16 cellular contexts compared by ENCODE assay signal in genomic region chr3:3038201-3038991, GRCh38.
DNase-seq lines count a peak whose midpoint lies in the region; ATAC-seq and TF ChIP-seq lines count a peak whose summit lies in the region.
"Had no signal": no experiment of that assay in that cellular context is flagged by ENCODE, and none has a peak within 500 bp of the region (broad histone marks: within the 10 kb centered on the region; RNA-seq: fewer than 3 reads in every experiment).

No MANE protein-coding gene starts in this region.

- ATAC-seq in HG03432 (IDR thresholded peaks at IDR 0.05; ENCODE audit: unreplicated experiment) = peak; percentile 56
- peak; percentile 24 to 33 for ATAC-seq in natural killer cell treated with Interleukin-12 subunit alpha and Interleukin-12 subunit beta and Interleukin-15 and Interleukin-18, amount 100 ng/mL, for 72 hours
- no peak for ATAC-seq in GM19455 (IDR thresholded peaks at IDR 0.05; ENCODE audit: unreplicated experiment)
- ATAC-seq: left lobe of liver; stimulated activated naive CD8-positive, alpha-beta T cell treated with anti-CD3 and anti-CD28 coated beads, Interleukin-15, amount 100 ng/mL, for 72 hours had no signal

- no peak overlapping the region for H3K27ac ChIP-seq in caudate nucleus (ENCODE audit: low read depth, low read length)
- H3K27ac ChIP-seq: adrenal gland had no signal

- H3K36me3 Mint-ChIP-seq in natural killer cell treated with Interleukin-12 subunit alpha and Interleukin-12 subunit beta and Interleukin-15 and Interleukin-18, amount 100 ng/mL, for 72 hours = no peaks in the 10 kb centered on the region
- no peaks in the 10 kb centered on the region for H3K36me3 Mint-ChIP-seq in HFFc6 (ENCODE audit: low read depth)

- H3K4me1 Mint-ChIP-seq in natural killer cell treated with Interleukin-12 subunit alpha and Interleukin-12 subunit beta and Interleukin-15 and Interleukin-18, amount 100 ng/mL, for 72 hours (ENCODE audit: low read depth in 2 of 2) = no peaks in the 10 kb centered on the region
- no peaks in the 10 kb centered on the region for H3K4me1 Mint-ChIP-seq in HFFc6 (ENCODE audit: low read depth)
- H3K4me1 Mint-ChIP-seq: activated B cell treated with CpG ODN at 0.5 μM for 24 hours; stimulated activated naive CD8-positive, alpha-beta T cell treated with anti-CD3 and anti-CD28 coated beads, Interleukin-15, amount 100 ng/mL, for 72 hours had no signal

- TF ChIP-seq CTCF in HFFc6 (IDR thresholded peaks at IDR 0.05) = no peak

- H3K27ac Mint-ChIP-seq in natural killer cell treated with Interleukin-12 subunit alpha and Interleukin-12 subunit beta and Interleukin-15 and Interleukin-18, amount 100 ng/mL, for 72 hours = no peak overlapping the region
- no peak overlapping the region for H3K27ac Mint-ChIP-seq in HFFc6
- H3K27ac Mint-ChIP-seq: activated B cell treated with CpG ODN at 0.5 μM for 24 hours; dendritic cell treated with granulocyte-macrophage colony-stimulating factor and Interleukin-4, amounts not matched to agents 40 ng/mL and 50 ng/mL, for 4 days; stimulated activated naive CD8-positive, alpha-beta T cell treated with anti-CD3 and anti-CD28 coated beads, Interleukin-15, amount 100 ng/mL, for 72 hours had no signal

- DNase-seq in DMS153 (lab: John Stamatoyannopoulos, UW) (peak; percentile 78), caudate nucleus (lab: John Stamatoyannopoulos, UW) (peak in 32 of 61 donors; percentile 0 to 69 (median 28)), HFFc6 (no peak)
- no peak for DNase-seq in natural killer cell treated with Interleukin-12 subunit alpha and Interleukin-12 subunit beta and Interleukin-15 and Interleukin-18, amount 100 ng/mL, for 72 hours (ENCODE audit: low spot score)
- DNase-seq in activated naive CD4-positive, alpha-beta T cell treated with Interleukin-2 at 50 U/mL for 16 hours = no peak
- no peak for DNase-seq in activated CD4-positive, alpha-beta T cell treated with anti-CD3 and anti-CD28 coated beads for 1 hour
- DNase-seq: activated B cell treated with CpG ODN at 0.5 μM for 24 hours; NCI-H1092; SK-N-SH; stimulated activated CD4-positive, alpha-beta T cell treated with anti-CD3 and anti-CD28 coated beads, Interleukin-4, amount 100 ng/mL, for 24 hours; stimulated activated naive CD8-positive, alpha-beta T cell treated with anti-CD3 and anti-CD28 coated beads, Interleukin-15, amount 100 ng/mL, for 72 hours had no signal

- no peaks in the 10 kb centered on the region for H3K9me3 Mint-ChIP-seq in natural killer cell treated with Interleukin-12 subunit alpha and Interleukin-12 subunit beta and Interleukin-15 and Interleukin-18, amount 100 ng/mL, for 72 hours
- H3K9me3 Mint-ChIP-seq in HFFc6 = peaks cover 49% of the 10 kb centered on the region
- H3K9me3 Mint-ChIP-seq: activated B cell treated with CpG ODN at 0.5 μM for 24 hours; dendritic cell treated with granulocyte-macrophage colony-stimulating factor and Interleukin-4, amounts not matched to agents 40 ng/mL and 50 ng/mL, for 4 days; stimulated activated naive CD8-positive, alpha-beta T cell treated with anti-CD3 and anti-CD28 coated beads, Interleukin-15, amount 100 ng/mL, for 72 hours had no signal

- peaks cover 10 to 23% of the 10 kb centered on the region in 2 donors for H3K27me3 Mint-ChIP-seq in natural killer cell treated with Interleukin-12 subunit alpha and Interleukin-12 subunit beta and Interleukin-15 and Interleukin-18, amount 100 ng/mL, for 72 hours
- no peaks in the 10 kb centered on the region for H3K27me3 Mint-ChIP-seq in HFFc6 (ENCODE audit: insufficient read depth)
- H3K27me3 Mint-ChIP-seq: dendritic cell treated with granulocyte-macrophage colony-stimulating factor and Interleukin-4, amounts not matched to agents 40 ng/mL and 50 ng/mL, for 4 days had no signal

- no peak overlapping the region for H3K4me3 Mint-ChIP-seq in natural killer cell treated with Interleukin-12 subunit alpha and Interleukin-12 subunit beta and Interleukin-15 and Interleukin-18, amount 100 ng/mL, for 72 hours
- H3K4me3 Mint-ChIP-seq in HFFc6 = no peak overlapping the region
- H3K4me3 Mint-ChIP-seq: activated B cell treated with CpG ODN at 0.5 μM for 24 hours; dendritic cell treated with granulocyte-macrophage colony-stimulating factor and Interleukin-4, amounts not matched to agents 40 ng/mL and 50 ng/mL, for 4 days; stimulated activated naive CD8-positive, alpha-beta T cell treated with anti-CD3 and anti-CD28 coated beads, Interleukin-15, amount 100 ng/mL, for 72 hours had no signal

Comparison
In these comparisons a context has a peak if more than half of its experiments do, and no peak if none do; other contexts are left out.
1. DNase-seq: peak in DMS153 (single experiment) and caudate nucleus (32 of 61); none in natural killer cell treated with Interleukin-12 subunit alpha and Interleukin-12 subunit beta and Interleukin-15 and Interleukin-18, amount 100 ng/mL, for 72 hours (single experiment), activated naive CD4-positive, alpha-beta T cell treated with Interleukin-2 at 50 U/mL for 16 hours (single experiment), activated CD4-positive, alpha-beta T cell treated with anti-CD3 and anti-CD28 coated beads for 1 hour (single experiment) and HFFc6 (single experiment).